ENCODE assay signal across 23 cellular contexts in genomic region chr15:73232771-73233170, GRCh38.
"Had no signal": no experiment of that assay in that cellular context is flagged by ENCODE, and none has a peak within 500 bp of the region (broad histone marks: within the 10 kb centered on the region; RNA-seq: fewer than 3 reads in every experiment).

No MANE protein-coding gene starts in this region.

- H3K9me3 ChIP-seq: left lung, prostate gland, thoracic aorta, upper lobe of left lung had no signal

- H3K4me1 ChIP-seq: left lung, prostate gland, upper lobe of left lung had no signal

- ATAC-seq: activated T-cell treated with anti-CD3 and anti-CD28 coated beads, Interleukin-2, amount 50 U/mL, for 4 hours; left lung; natural killer cell had no signal

- H3K4me2 ChIP-seq: hepatocyte had no signal

- H3K27ac ChIP-seq: cardiac muscle cell, hepatocyte, left lung, prostate gland, thoracic aorta, upper lobe of left lung had no signal

- DNase-seq: activated CD8-positive, alpha-beta memory T cell treated with anti-CD3 and anti-CD28 coated beads for 24 hours; activated CD8-positive, alpha-beta memory T cell treated with anti-CD3 and anti-CD28 coated beads, Interleukin-2, amount 50 U/mL, for 48 hours; activated naive CD4-positive, alpha-beta T cell; activated naive CD8-positive, alpha-beta T cell treated with anti-CD3 and anti-CD28 coated beads, Interleukin-2, amount 10 ng/mL, durations not matched to agents 7 days and 5 days; activated T-cell treated with anti-CD3 and anti-CD28 coated beads, Interleukin-2, amount 50 U/mL, for 4 hours; amniotic stem cell; dermis blood vessel endothelial cell; effector CD8-positive, alpha-beta T cell; foreskin melanocyte; immature natural killer cell; left lung; natural killer cell; stimulated activated CD4-positive, alpha-beta T cell treated with anti-CD3 and anti-CD28 coated beads, Interleukin-4, amount 100 ng/mL, for 24 hours; stimulated activated naive CD4-positive, alpha-beta T cell treated with Interleukin-2 at 50 U/mL for 16 hours; T-helper 9 cell; upper lobe of left lung had no signal

- H3K9me3 Mint-ChIP-seq: activated T-cell treated with anti-CD3 and anti-CD28 coated beads, Interleukin-2, amount 50 U/mL, for 4 hours; immature natural killer cell; natural killer cell had no signal

- H3K4me3 Mint-ChIP-seq: activated naive CD8-positive, alpha-beta T cell treated with anti-CD3 and anti-CD28 coated beads, Interleukin-2, amount 10 ng/mL, durations not matched to agents 7 days and 5 days; activated T-cell treated with anti-CD3 and anti-CD28 coated beads, Interleukin-2, amount 50 U/mL, for 4 hours; immature natural killer cell; mesothelial cell of epicardium; natural killer cell had no signal

- H3K4me1 Mint-ChIP-seq: activated naive CD8-positive, alpha-beta T cell treated with anti-CD3 and anti-CD28 coated beads, Interleukin-2, amount 10 ng/mL, durations not matched to agents 7 days and 5 days; immature natural killer cell; mesothelial cell of epicardium; natural killer cell had no signal

- H3K36me3 Mint-ChIP-seq: activated naive CD8-positive, alpha-beta T cell treated with anti-CD3 and anti-CD28 coated beads, Interleukin-2, amount 10 ng/mL, durations not matched to agents 7 days and 5 days had no signal

- H3K4me3 ChIP-seq: cardiac muscle cell, hepatocyte, left lung, lung, prostate gland, thoracic aorta, upper lobe of left lung had no signal

- H2AFZ ChIP-seq: hepatocyte had no signal

- H3K36me3 ChIP-seq: left lung, prostate gland, thoracic aorta, upper lobe of left lung had no signal

- H3K27me3 ChIP-seq: cardiac muscle cell, hepatocyte, left lung, upper lobe of left lung had no signal

- H3K27ac Mint-ChIP-seq: activated naive CD8-positive, alpha-beta T cell treated with anti-CD3 and anti-CD28 coated beads, Interleukin-2, amount 10 ng/mL, durations not matched to agents 7 days and 5 days; activated T-helper 2 cell treated with anti-CD3 and anti-CD28 coated beads, Interferon-gamma antibody, Interleukin-2, Interleukin-4, amounts not matched to agents 10 μg/mL and 5 μg/mL and 100 μg/mL, durations not matched to agents 14 hours and 24 hours and 36 hours; immature natural killer cell; mesothelial cell of epicardium; natural killer cell had no signal
